ENCODE assay signal across 26 cellular contexts in the genomic region with DNA sequence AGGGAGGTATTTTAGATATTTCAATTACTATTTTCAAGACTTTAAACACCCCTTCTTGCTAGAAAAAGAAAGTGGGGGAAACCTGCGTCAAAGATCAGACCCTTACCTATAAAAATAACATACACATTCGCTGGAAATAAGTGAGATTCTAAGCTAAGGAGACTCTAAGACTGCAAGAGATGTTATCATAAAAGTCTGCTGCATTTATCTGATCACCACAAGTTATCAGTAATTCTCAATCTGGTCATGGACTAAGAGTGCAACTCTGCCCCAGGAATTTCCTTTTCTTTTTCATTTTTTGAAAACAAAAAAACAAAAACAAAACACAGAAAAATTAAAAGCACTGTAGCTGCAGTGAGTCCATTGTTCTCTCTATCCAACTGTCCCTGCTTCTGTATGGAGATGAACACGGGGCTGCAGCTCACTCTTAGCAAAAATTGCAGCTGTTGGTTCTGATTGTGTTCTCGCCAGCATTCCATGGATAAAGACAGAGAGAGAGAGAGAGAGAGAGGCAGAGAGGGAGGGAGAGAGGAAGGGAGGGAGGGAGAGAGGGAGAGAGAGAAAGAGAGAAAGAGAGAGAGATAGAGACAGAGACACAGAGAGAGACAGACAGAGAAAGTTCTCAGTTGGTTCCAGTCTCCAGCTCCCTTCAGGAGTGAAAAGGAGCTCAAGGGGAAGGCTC. TPM values are rescaled to one million over a fixed set of nuclear protein-coding genes. Genes with fewer than 3 reads are reported as not detected.
DNase-seq lines count a peak whose midpoint lies in the region; ATAC-seq lines count a peak whose summit lies in the region.
"Had no signal": no experiment of that assay in that cellular context is flagged by ENCODE, and none has a peak within 500 bp of the region (broad histone marks: within the 10 kb centered on the region; RNA-seq: fewer than 3 reads in every experiment).

No MANE protein-coding gene starts in this region.

- H3K27me3 Mint-ChIP-seq in activated T-cell treated with anti-CD3 and anti-CD28 coated beads, Interleukin-2, amount 50 U/mL, for 72 hours (ENCODE audit: low read depth): no peaks in the 10 kb centered on the region
- H3K27me3 Mint-ChIP-seq in activated T-cell treated with anti-CD3 and anti-CD28 coated beads, Interleukin-2, amount 50 U/mL, for 4 hours (ENCODE audit: low read depth): no peaks in the 10 kb centered on the region
- no peaks in the 10 kb centered on the region for H3K27me3 Mint-ChIP-seq in T-helper 17 cell
- no peaks in the 10 kb centered on the region for H3K27me3 Mint-ChIP-seq in stimulated activated naive B cell treated with anti-CD40 and anti-IgM and Interleukin-4, amounts not matched to agents 10 μg/mL and 1 μg/mL and 100 μg/mL, for 72 hours
- H3K27me3 Mint-ChIP-seq: activated naive CD8-positive, alpha-beta T cell treated with anti-CD3 and anti-CD28 coated beads, Interleukin-2, amount 10 ng/mL, durations not matched to agents 7 days and 5 days had no signal

- peaks cover 19% of the 10 kb centered on the region for H3K4me1 Mint-ChIP-seq in activated T-cell treated with anti-CD3 and anti-CD28 coated beads, Interleukin-2, amount 50 U/mL, for 72 hours (ENCODE audit: low read depth)
- peaks cover 13% of the 10 kb centered on the region for H3K4me1 Mint-ChIP-seq in activated T-cell treated with anti-CD3 and anti-CD28 coated beads, Interleukin-2, amount 50 U/mL, for 4 hours (ENCODE audit: low read depth)
- H3K4me1 Mint-ChIP-seq in T-helper 17 cell: peaks cover 16% of the 10 kb centered on the region
- peaks cover 4 to 8% of the 10 kb centered on the region in 2 donors for H3K4me1 Mint-ChIP-seq in stimulated activated naive B cell treated with anti-CD40 and anti-IgM and Interleukin-4, amounts not matched to agents 10 μg/mL and 1 μg/mL and 100 μg/mL, for 72 hours
- H3K4me1 Mint-ChIP-seq: GM23338 had no signal

- peak overlapping the region; percentile 14 for H3K27ac Mint-ChIP-seq in activated T-cell treated with anti-CD3 and anti-CD28 coated beads, Interleukin-2, amount 50 U/mL, for 72 hours
- H3K27ac Mint-ChIP-seq in T-helper 17 cell: peak overlapping the region; percentile 27
- H3K27ac Mint-ChIP-seq in stimulated activated naive B cell treated with anti-CD40 and anti-IgM and Interleukin-4, amounts not matched to agents 10 μg/mL and 1 μg/mL and 100 μg/mL, for 72 hours: peak overlapping the region; percentile 14
- H3K27ac Mint-ChIP-seq: activated naive CD8-positive, alpha-beta T cell treated with anti-CD3 and anti-CD28 coated beads, Interleukin-2, amount 10 ng/mL, durations not matched to agents 7 days and 5 days; GM23338; T-helper 2 cell treated with Interferon-gamma antibody and Interleukin-4, amounts not matched to agents 5 μg/mL and 100 μg/mL, for 36 hours had no signal

- ATAC-seq in activated T-cell treated with anti-CD3 and anti-CD28 coated beads, Interleukin-2, amount 50 U/mL, for 72 hours (replicated peaks in 1 of 2): no peak
- ATAC-seq in activated T-cell treated with anti-CD3 and anti-CD28 coated beads, Interleukin-2, amount 50 U/mL, for 4 hours: no peak
- ATAC-seq in T-helper 17 cell: no peak
- ATAC-seq in stimulated activated naive B cell treated with anti-CD40 and anti-IgM and Interleukin-4, amounts not matched to agents 10 μg/mL and 1 μg/mL and 100 μg/mL, for 72 hours (replicated peaks): no peak
- ATAC-seq: A549, GM23338 had no signal

- no peaks in the 10 kb centered on the region for H3K9me3 Mint-ChIP-seq in activated T-cell treated with anti-CD3 and anti-CD28 coated beads, Interleukin-2, amount 50 U/mL, for 72 hours
- no peaks in the 10 kb centered on the region for H3K9me3 Mint-ChIP-seq in activated T-cell treated with anti-CD3 and anti-CD28 coated beads, Interleukin-2, amount 50 U/mL, for 4 hours
- H3K9me3 Mint-ChIP-seq in stimulated activated naive B cell treated with anti-CD40 and anti-IgM and Interleukin-4, amounts not matched to agents 10 μg/mL and 1 μg/mL and 100 μg/mL, for 72 hours: no peaks in the 10 kb centered on the region
- H3K9me3 Mint-ChIP-seq: activated naive CD8-positive, alpha-beta T cell treated with anti-CD3 and anti-CD28 coated beads, Interleukin-2, amount 10 ng/mL, durations not matched to agents 7 days and 5 days; GM23338; T-helper 2 cell treated with Interferon-gamma antibody and Interleukin-4, amounts not matched to agents 5 μg/mL and 100 μg/mL, for 36 hours had no signal

- no peaks in the 10 kb centered on the region for H3K9me3 ChIP-seq in T-helper 17 cell (ENCODE audit: control insufficient read depth, low read length, poor library complexity, severe bottlenecking)
- H3K9me3 ChIP-seq: A549, BE2C, suprapubic skin had no signal

- H3K36me3 Mint-ChIP-seq in activated T-cell treated with anti-CD3 and anti-CD28 coated beads, Interleukin-2, amount 50 U/mL, for 72 hours (ENCODE audit: insufficient read depth in 2 of 2): peaks cover 0 to 3% of the 10 kb centered on the region in 2 donors
- peaks cover 16% of the 10 kb centered on the region for H3K36me3 Mint-ChIP-seq in activated T-cell treated with anti-CD3 and anti-CD28 coated beads, Interleukin-2, amount 50 U/mL, for 4 hours (ENCODE audit: insufficient read depth)
- peaks cover 2% of the 10 kb centered on the region for H3K36me3 Mint-ChIP-seq in T-helper 17 cell (ENCODE audit: low read depth)
- peaks cover 7 to 31% of the 10 kb centered on the region in 2 donors for H3K36me3 Mint-ChIP-seq in stimulated activated naive B cell treated with anti-CD40 and anti-IgM and Interleukin-4, amounts not matched to agents 10 μg/mL and 1 μg/mL and 100 μg/mL, for 72 hours

- no peak for DNase-seq in activated T-cell treated with anti-CD3 and anti-CD28 coated beads, Interleukin-2, amount 50 U/mL, for 72 hours
- no peak for DNase-seq in activated T-cell treated with anti-CD3 and anti-CD28 coated beads, Interleukin-2, amount 50 U/mL, for 4 hours
- DNase-seq in T-helper 17 cell: no peak
- no peak for DNase-seq in stimulated activated naive B cell treated with anti-CD40 and anti-IgM and Interleukin-4, amounts not matched to agents 10 μg/mL and 1 μg/mL and 100 μg/mL, for 72 hours
- no peak for DNase-seq in activated gamma-delta T cell (lab: John Stamatoyannopoulos, UW)
- DNase-seq in GM03348 (ENCODE audit: low spot score): no peak
- DNase-seq in middle frontal gyrus (ENCODE audit: extremely low spot score, low spot score): no peak
- DNase-seq: activated CD4-positive, alpha-beta T cell treated with anti-CD3 and anti-CD28 coated beads, Interleukin-2, amount 50 U/mL, for 1 hour; activated effector memory CD4-positive, alpha-beta T cell treated with Interleukin-2 at 50 U/mL for 16 hours; activated naive CD8-positive, alpha-beta T cell treated with anti-CD3 and anti-CD28 coated beads, Interleukin-2, amount 10 ng/mL, durations not matched to agents 7 days and 5 days; BE2C; DMS79 treated with DMSO at 0.1 percent for 48 hours; erythroblast; Karpas-422; NCI-H1048; NCI-H187; NCI-H69; small intestine; stimulated activated CD4-positive, alpha-beta T cell treated with anti-CD3 and anti-CD28 coated beads, Interleukin-1b, Interleukin-23, amount 100 ng/mL, for 48 hours; WERI-Rb-1 had no signal

- no peaks in the 10 kb centered on the region for H3K27me3 ChIP-seq in layer of hippocampus (ENCODE audit: control insufficient read depth, insufficient read depth, low read length)
- H3K27me3 ChIP-seq: BE2C, suprapubic skin had no signal

- no peak overlapping the region for H3K4me3 Mint-ChIP-seq in activated T-cell treated with anti-CD3 and anti-CD28 coated beads, Interleukin-2, amount 50 U/mL, for 72 hours
- no peak overlapping the region for H3K4me3 Mint-ChIP-seq in activated T-cell treated with anti-CD3 and anti-CD28 coated beads, Interleukin-2, amount 50 U/mL, for 4 hours
- H3K4me3 Mint-ChIP-seq in T-helper 17 cell: no peak overlapping the region
- H3K4me3 Mint-ChIP-seq in stimulated activated naive B cell treated with anti-CD40 and anti-IgM and Interleukin-4, amounts not matched to agents 10 μg/mL and 1 μg/mL and 100 μg/mL, for 72 hours: no peak overlapping the region
- H3K4me3 Mint-ChIP-seq: activated naive CD8-positive, alpha-beta T cell treated with anti-CD3 and anti-CD28 coated beads, Interleukin-2, amount 10 ng/mL, durations not matched to agents 7 days and 5 days; GM23338; T-helper 2 cell treated with Interferon-gamma antibody and Interleukin-4, amounts not matched to agents 5 μg/mL and 100 μg/mL, for 36 hours had no signal

- peak overlapping the region; percentile 56 for H3K27ac ChIP-seq in layer of hippocampus (ENCODE audit: low read depth, low read length)
- H3K27ac ChIP-seq: A549, suprapubic skin, WERI-Rb-1 had no signal

RNA-seq across cellular contexts. Expression of gene XKR8, which starts 14.1 kb away (rescaled TPM):
- 10 to 100 TPM in 1 of 2 donors, 1 to 10 TPM in 1; 8.7 to 18.9 TPM for total RNA-seq in activated T-cell treated with anti-CD3 and anti-CD28 coated beads, Interleukin-2, amount 50 U/mL, for 72 hours
- 1 to 10 TPM; 6.8 to 8.3 (median 7.0) TPM for total RNA-seq in activated T-cell treated with anti-CD3 and anti-CD28 coated beads, Interleukin-2, amount 50 U/mL, for 4 hours
- 1 to 10 TPM; 4.6 to 7.3 TPM for total RNA-seq in T-helper 17 cell

RNA-seq across cellular contexts. Expression of gene SMPDL3B, which starts 39.1 kb away (rescaled TPM):
- 1 to 10 TPM in 1 of 2 donors, under 1 TPM in 1; 0.41 to 1.5 TPM for total RNA-seq in activated T-cell treated with anti-CD3 and anti-CD28 coated beads, Interleukin-2, amount 50 U/mL, for 72 hours
- under 1 TPM; 0.16 to 0.43 (median 0.22) TPM for total RNA-seq in activated T-cell treated with anti-CD3 and anti-CD28 coated beads, Interleukin-2, amount 50 U/mL, for 4 hours
- not detected for total RNA-seq in T-helper 17 cell
- total RNA-seq: fibroblast of villous mesenchyme had no signal

RNA-seq across cellular contexts. Expression of gene RPA2, which starts 59.5 kb away (rescaled TPM):
- total RNA-seq in activated T-cell treated with anti-CD3 and anti-CD28 coated beads, Interleukin-2, amount 50 U/mL, for 72 hours: 10 to 100 TPM; 84.7 to 96.1 TPM
- 100 to 1,000 TPM; 126 to 136 (median 130) TPM for total RNA-seq in activated T-cell treated with anti-CD3 and anti-CD28 coated beads, Interleukin-2, amount 50 U/mL, for 4 hours
- 10 to 100 TPM; 21.3 to 33.3 TPM for total RNA-seq in T-helper 17 cell
